8 cellular contexts compared by ENCODE assay signal in genomic region chr7:149625339-149625946, GRCh38.
DNase-seq lines count a peak whose midpoint lies in the region; ATAC-seq and TF ChIP-seq lines count a peak whose summit lies in the region.

No MANE protein-coding gene starts in this region.

- H3K4me3 ChIP-seq in upper lobe of right lung = peak overlapping the region; percentile 90

- ATAC-seq in HG02885 (IDR thresholded peaks at IDR 0.05; ENCODE audit: poor library complexity, unreplicated experiment) = peak; percentile 22
- ATAC-seq in Right ventricle myocardium inferior = peak; percentile 40
- ATAC-seq in upper lobe of right lung = peak; percentile 56
- ATAC-seq in GM21717 (IDR thresholded peaks at IDR 0.05; ENCODE audit: unreplicated experiment) = no peak

- peak overlapping the region; percentile 87 for H3K4me3 Mint-ChIP-seq in activated naive CD4-positive, alpha-beta T cell treated with anti-CD3 and anti-CD28 coated beads for 36 hours
- H3K4me3 Mint-ChIP-seq in osteocyte (ENCODE audit: unreplicated experiment) = peak overlapping the region; percentile 81

- TF ChIP-seq CTCF in osteocyte (IDR thresholded peaks at IDR 0.05) = peak; percentile 61
- TF ChIP-seq CTCF in upper lobe of right lung (IDR thresholded peaks at IDR 0.05) = peak; percentile 68

- DNase-seq in DMS153 (lab: John Stamatoyannopoulos, UW) = peak; percentile 1
- DNase-seq in SHP77 (lab: John Stamatoyannopoulos, UW) = peak; percentile 65 to 70
- peak; percentile 72 for DNase-seq in activated naive CD4-positive, alpha-beta T cell treated with anti-CD3 and anti-CD28 coated beads for 36 hours
- peak; percentile 84 for DNase-seq in Right ventricle myocardium inferior (ENCODE audit: missing footprints)
- DNase-seq in osteocyte (ENCODE audit: extremely low spot score, unreplicated experiment) = no peak
- peak; percentile 81 for DNase-seq in upper lobe of right lung

- H3K27me3 Mint-ChIP-seq in activated naive CD4-positive, alpha-beta T cell treated with anti-CD3 and anti-CD28 coated beads for 36 hours (ENCODE audit: low read depth) = no peaks in the 10 kb centered on the region
- peaks cover 8% of the 10 kb centered on the region for H3K27me3 Mint-ChIP-seq in osteocyte (ENCODE audit: unreplicated experiment)

- peaks cover 33% of the 10 kb centered on the region for H3K4me1 Mint-ChIP-seq in activated naive CD4-positive, alpha-beta T cell treated with anti-CD3 and anti-CD28 coated beads for 36 hours (ENCODE audit: low read depth)
- H3K4me1 Mint-ChIP-seq in osteocyte (ENCODE audit: unreplicated experiment) = peaks cover 24% of the 10 kb centered on the region

- H3K36me3 ChIP-seq in upper lobe of right lung = peaks cover 8% of the 10 kb centered on the region

- no peaks in the 10 kb centered on the region for H3K9me3 ChIP-seq in upper lobe of right lung

- no peaks in the 10 kb centered on the region for H3K27me3 ChIP-seq in upper lobe of right lung

- H3K27ac ChIP-seq in upper lobe of right lung = peak overlapping the region; percentile 91

- no peaks in the 10 kb centered on the region for H3K9me3 Mint-ChIP-seq in activated naive CD4-positive, alpha-beta T cell treated with anti-CD3 and anti-CD28 coated beads for 36 hours
- H3K9me3 Mint-ChIP-seq in osteocyte (ENCODE audit: unreplicated experiment) = no peaks in the 10 kb centered on the region

- intact Hi-C loops in activated naive CD4-positive, alpha-beta T cell treated with anti-CD3 and anti-CD28 coated beads for 36 hours (cut with micrococcal nuclease) = loop anchor here (1.0 to 2.0 kb wide), 6 partner anchors 89 to 431 kb away; partner anchors contain the start of genes ZNF282 and ZNF783
- intact Hi-C loops in Right ventricle myocardium inferior (cut with DNase I) = loop anchor here (5.0 to 10.0 kb wide), 3 partner anchors 92 to 201 kb away; partner anchors contain the start of gene ZNF746
- intact Hi-C loops in upper lobe of right lung (cut with DNase I) = no loop called here

- peaks cover 10% of the 10 kb centered on the region for H3K36me3 Mint-ChIP-seq in activated naive CD4-positive, alpha-beta T cell treated with anti-CD3 and anti-CD28 coated beads for 36 hours (ENCODE audit: low read depth)
- H3K36me3 Mint-ChIP-seq in osteocyte (ENCODE audit: unreplicated experiment) = peaks cover 3% of the 10 kb centered on the region

- H3K27ac Mint-ChIP-seq in activated naive CD4-positive, alpha-beta T cell treated with anti-CD3 and anti-CD28 coated beads for 36 hours = no peak overlapping the region
- peak overlapping the region; percentile 13 for H3K27ac Mint-ChIP-seq in osteocyte (ENCODE audit: unreplicated experiment)

- CTCF ChIA-PET in activated naive CD4-positive, alpha-beta T cell treated with anti-CD3 and anti-CD28 coated beads for 36 hours (lab: Charles Lee) = interaction anchor here (0.6 to 3.1 kb wide), 30 partner anchors 9 to 479 kb away, joined by 3 to 13 read pairs (median 4); no protein-coding TSS in a partner anchor

- H3K4me1 ChIP-seq in upper lobe of right lung = peaks cover 19% of the 10 kb centered on the region
